In the genomic region with DNA sequence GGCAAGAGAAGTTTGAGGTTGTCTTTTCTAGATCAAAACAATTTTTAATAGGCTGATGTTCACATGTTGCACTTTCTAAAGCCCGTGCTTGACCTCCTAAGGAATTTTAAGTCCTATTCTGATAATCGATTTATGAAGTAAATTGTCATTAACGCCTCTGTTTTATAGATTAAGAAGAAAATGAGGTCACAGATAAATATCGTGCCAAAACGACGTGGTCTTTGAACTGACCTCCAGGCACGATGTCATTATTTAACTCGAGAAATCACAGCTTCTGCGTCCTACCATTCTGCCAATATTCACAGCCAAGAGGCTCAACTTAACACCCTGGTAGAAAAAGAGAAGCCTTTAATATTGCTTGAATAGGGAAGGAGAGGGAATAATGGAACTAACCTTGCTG, we compare ENCODE assay signal across 8 cellular contexts.
DNase-seq lines count a peak whose midpoint lies in the region; ATAC-seq and TF ChIP-seq lines count a peak whose summit lies in the region.

No MANE protein-coding gene starts in this region.

- peak overlapping the region; percentile 87 for H3K27ac ChIP-seq in 22Rv1
- H3K27ac ChIP-seq in HEK293 (ENCODE audit: extremely low read depth, low read depth, low read length), result peak overlapping the region; percentile 48; the same call in 1 of the 2 replicates
- peak overlapping the region; percentile 85 for H3K27ac ChIP-seq in brain microvascular endothelial cell

- CTCF ChIA-PET in HEK293 (lab: Yijun Ruan, JAX), result interaction anchor here (0.5 to 0.9 kb wide), 5 partner anchors 25 to 836 kb away, joined by 3 to 5 read pairs (median 4); no protein-coding TSS in a partner anchor

- TF ChIP-seq CTCF in 22Rv1 (IDR thresholded peaks at IDR 0.05) (no peak), HEK293 (tag by site-specific recombination; IDR thresholded peaks at IDR 0.05) (no peak), brain microvascular endothelial cell (IDR thresholded peaks at IDR 0.05; ENCODE audit: low read depth, low read length, missing control alignments) (no peak)

- H3K4me1 ChIP-seq in HEK293 (ENCODE audit: control insufficient read depth, insufficient read depth, low read length), result peaks cover 11% of the 10 kb centered on the region; the same call in 1 of the 2 replicates

- H3K36me3 ChIP-seq in HEK293 (ENCODE audit: control insufficient read depth in 2 of 2, insufficient read depth in 1 of 2, low read length in 2 of 2) (no peaks in the 10 kb centered on the region), brain microvascular endothelial cell (replicated peaks) (no peaks in the 10 kb centered on the region)

- H3K9me3 ChIP-seq in HEK293 (ENCODE audit: control insufficient read depth, insufficient read depth, low read depth, low read length), result no peaks in the 10 kb centered on the region

- no peak for ATAC-seq in GM19328 (IDR thresholded peaks at IDR 0.05; ENCODE audit: unreplicated experiment)

- POLR2A ChIA-PET in HEK293 (lab: Yijun Ruan, JAX), result interaction anchor here (1.0 to 1.7 kb wide), 5 partner anchors 13 to 56 kb away, joined by 3 to 10 read pairs (median 4); no protein-coding TSS in a partner anchor

- in situ Hi-C loops in brain microvascular endothelial cell (cut with HindIII; ENCODE audit: low pct_ligation_motif_present, low sequenced_read_pairs), result no loop called here

- DNase-seq in brain microvascular endothelial cell (no peak), midbrain (lab: John Stamatoyannopoulos, UW) (peak; percentile 43), NCI-H1694 treated with DMSO at 0.1 percent for 48 hours (lab: John Stamatoyannopoulos, UW) (no peak), NCI-H1105 (lab: John Stamatoyannopoulos, UW) (no peak)
- no peak for DNase-seq in stimulated activated CD4-positive, alpha-beta T cell treated with anti-CD3 and anti-CD28 coated beads, Interleukin-15, amount 100 ng/mL, for 24 hours

- no peaks in the 10 kb centered on the region for H3K27me3 ChIP-seq in brain microvascular endothelial cell (replicated peaks)

- H3K4me3 ChIP-seq in HEK293 (ENCODE audit: low read depth, low read length), result peak overlapping the region; percentile 40; the same call in 1 of the 2 replicates
- peak overlapping the region; percentile 73 for H3K4me3 ChIP-seq in brain microvascular endothelial cell (ENCODE audit: low read depth, low read length)

TF ChIP-seq in HEK293, 187 proteins besides CTCF, POLR2A, EP300 and RAD21:
- TF ChIP-seq SCRT2 (tag by site-specific recombination; IDR thresholded peaks at IDR 0.05) (peak; percentile 66), ATF2 (tag by site-specific recombination; IDR thresholded peaks at IDR 0.05; ENCODE audit: low read depth) (peak; percentile 69), ZNF544 (tag by site-specific recombination; IDR thresholded peaks at IDR 0.05) (no peak), SCRT1 (tag by site-specific recombination; IDR thresholded peaks at IDR 0.05; ENCODE audit: borderline replicate concordance) (peak; percentile 20; the same call in 1 of the 2 replicates), ZBTB21 (tag by site-specific recombination; IDR thresholded peaks at IDR 0.05) (peak; percentile 31; the same call in 1 of the 2 replicates)
TF ChIP-seq in HEK293: peak in this region for 4.
